23 cellular contexts compared by ENCODE assay signal in genomic region chr1:238141295-238141694, GRCh38.
"Had no signal": no experiment of that assay in that cellular context is flagged by ENCODE, and none has a peak within 500 bp of the region (broad histone marks: within the 10 kb centered on the region; RNA-seq: fewer than 3 reads in every experiment).

No MANE protein-coding gene starts in this region.

- H3K4me2 ChIP-seq: neural progenitor cell had no signal

- DNase-seq: activated CD4-positive, alpha-beta memory T cell treated with anti-CD3 and anti-CD28 coated beads for 36 hours; activated CD4-positive, alpha-beta T cell treated with anti-CD3 and anti-CD28 coated beads, Interleukin-2, amount 10 ng/mL, durations not matched to agents 24 days and 14 days; activated CD8-positive, alpha-beta memory T cell treated with anti-CD3 and anti-CD28 coated beads, Interleukin-2, amount 50 U/mL, for 4 hours; activated gamma-delta T cell; activated naive CD4-positive, alpha-beta T cell treated with anti-CD3 and anti-CD28 coated beads, Interleukin-2, amount 10 ng/mL, durations not matched to agents 7 days and 5 days; activated T-cell treated with anti-CD3 and anti-CD28 coated beads, Interleukin-2, amount 50 U/mL, for 1 hour; amniotic stem cell; central memory CD4-positive, alpha-beta T cell; foreskin fibroblast; heart left ventricle; hypothalamus; immature natural killer cell; midbrain; naive thymus-derived CD4-positive, alpha-beta T cell; occipital lobe; spleen; stimulated activated naive CD4-positive, alpha-beta T cell; T1000; transverse colon; WERI-Rb-1 had no signal

- H2AFZ ChIP-seq: neural progenitor cell had no signal

- H3K36me3 ChIP-seq: breast epithelium, heart left ventricle, neural progenitor cell, right atrium auricular region, spleen, transverse colon, WERI-Rb-1 had no signal

- H3K4me3 ChIP-seq: breast epithelium, heart left ventricle, neural progenitor cell, right atrium auricular region, spleen, transverse colon had no signal

- H3K27ac ChIP-seq: breast epithelium, heart left ventricle, neural progenitor cell, right atrium auricular region, spleen, transverse colon, WERI-Rb-1 had no signal

- H3K9me3 ChIP-seq: breast epithelium, heart left ventricle, right atrium auricular region, spleen, transverse colon had no signal

- H3K4me1 ChIP-seq: breast epithelium, heart left ventricle, neural progenitor cell, right atrium auricular region, spleen, transverse colon had no signal

- H3K9ac ChIP-seq: neural progenitor cell had no signal

- H3K27me3 ChIP-seq: breast epithelium, heart left ventricle, neural progenitor cell, right atrium auricular region, spleen, transverse colon had no signal
